ENCODE assay signal across 26 cellular contexts in the genomic region with DNA sequence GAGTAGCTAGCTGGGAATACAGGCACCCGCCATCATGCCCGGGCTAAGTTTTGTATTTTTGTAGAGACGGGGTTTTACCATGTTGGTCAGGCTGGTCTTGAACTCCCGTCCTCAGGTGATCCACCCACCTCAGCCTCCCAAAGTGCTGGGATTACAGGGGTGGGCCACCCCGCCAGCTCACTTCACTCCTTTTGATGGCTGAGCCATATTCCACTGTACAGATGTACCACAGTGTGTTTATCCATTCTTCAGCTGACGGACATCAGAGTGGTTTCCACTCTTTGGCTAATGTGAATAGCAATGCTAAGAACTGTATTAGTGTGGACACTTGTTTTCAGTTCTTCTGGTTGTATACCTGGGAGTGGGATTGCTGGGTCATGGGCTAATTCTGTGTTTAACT.
"Had no signal": no experiment of that assay in that cellular context is flagged by ENCODE, and none has a peak within 500 bp of the region (broad histone marks: within the 10 kb centered on the region; RNA-seq: fewer than 3 reads in every experiment).

No MANE protein-coding gene starts in this region.

- H3K4me1 ChIP-seq: lower lobe of right lung, parathyroid adenoma, right lobe of liver, stomach, testis, thyroid gland, transverse colon, upper lobe of left lung, vagina had no signal

- ATAC-seq: left lobe of liver; lower lobe of right lung; naive thymus-derived CD8-positive, alpha-beta T cell; psoas muscle; right lobe of liver; stimulated activated naive B cell treated with anti-CD40 and anti-IgM and Interleukin-4, amounts not matched to agents 10 μg/mL and 1 μg/mL and 100 μg/mL, for 72 hours; stimulated activated naive CD8-positive, alpha-beta T cell treated with anti-CD3 and anti-CD28 coated beads, Interleukin-15, Interleukin-2, amounts not matched to agents 100 U/mL and 50 U/mL, for 24 hours had no signal

- H3K27ac ChIP-seq: lower lobe of right lung, parathyroid adenoma, right lobe of liver, stomach, testis, thyroid gland, transverse colon, upper lobe of left lung, vagina had no signal

- H3K9ac ChIP-seq: parathyroid adenoma had no signal

- H2AFZ ChIP-seq: parathyroid adenoma had no signal

- H3K36me3 ChIP-seq: right lobe of liver, transverse colon had no signal

- H3K27ac Mint-ChIP-seq: nephron; stimulated activated naive B cell treated with anti-CD40 and anti-IgM and Interleukin-4, amounts not matched to agents 10 μg/mL and 1 μg/mL and 100 μg/mL, for 72 hours had no signal

- H3K4me3 Mint-ChIP-seq: nephron; neural crest cell; stimulated activated naive B cell treated with anti-CD40 and anti-IgM and Interleukin-4, amounts not matched to agents 10 μg/mL and 1 μg/mL and 100 μg/mL, for 72 hours had no signal

- H3K79me2 ChIP-seq: parathyroid adenoma had no signal

- H3K4me3 ChIP-seq: lower lobe of right lung, psoas muscle, right lobe of liver, smooth muscle cell, stomach, testis, thyroid gland, transverse colon, upper lobe of left lung, vagina had no signal

- DNase-seq: hypothalamus; islet precursor cell; lower lobe of right lung; mammary epithelial cell; mesenchymal stem cell; naive thymus-derived CD8-positive, alpha-beta T cell; nucleus accumbens; psoas muscle; right lobe of liver; stimulated activated CD4-positive, alpha-beta T cell treated with anti-CD3 and anti-CD28 coated beads, Interleukin-1b, Interleukin-23, amount 100 ng/mL, for 48 hours; stimulated activated CD4-positive, alpha-beta T cell treated with anti-CD3 and anti-CD28 coated beads, Interleukin-2, amount 100 ng/mL, for 48 hours; stimulated activated CD4-positive, alpha-beta T cell treated with anti-CD3 and anti-CD28 coated beads, Interleukin-4, amount 100 ng/mL, for 4 hours; stimulated activated CD8-positive, alpha-beta memory T cell treated with anti-CD3 and anti-CD28 coated beads, Interleukin-4, amount 100 ng/mL, for 48 hours; stimulated activated naive B cell treated with anti-CD40 and anti-IgM and Interleukin-4, amounts not matched to agents 10 μg/mL and 1 μg/mL and 100 μg/mL, for 72 hours; stimulated activated naive CD8-positive, alpha-beta T cell treated with anti-CD3 and anti-CD28 coated beads, Interleukin-15, Interleukin-2, amounts not matched to agents 100 U/mL and 50 U/mL, for 24 hours; stomach; testis; thyroid gland; transverse colon; upper lobe of left lung had no signal

- H3K27me3 ChIP-seq: right lobe of liver, stomach, testis, thyroid gland, transverse colon, upper lobe of left lung, vagina had no signal

- H3K36me3 Mint-ChIP-seq: naive thymus-derived CD8-positive, alpha-beta T cell; stimulated activated naive B cell treated with anti-CD40 and anti-IgM and Interleukin-4, amounts not matched to agents 10 μg/mL and 1 μg/mL and 100 μg/mL, for 72 hours had no signal

- H3K9me3 Mint-ChIP-seq: naive thymus-derived CD8-positive, alpha-beta T cell; nephron; neural crest cell; stimulated activated naive B cell treated with anti-CD40 and anti-IgM and Interleukin-4, amounts not matched to agents 10 μg/mL and 1 μg/mL and 100 μg/mL, for 72 hours had no signal

- H3K4me2 ChIP-seq: smooth muscle cell had no signal

- H3K9me3 ChIP-seq: lower lobe of right lung, psoas muscle, right lobe of liver, stomach, testis, thyroid gland, transverse colon, upper lobe of left lung, vagina had no signal

- H3K27me3 Mint-ChIP-seq: naive thymus-derived CD8-positive, alpha-beta T cell had no signal
